1 cellular context compared by ENCODE assay signal in the genomic region with DNA sequence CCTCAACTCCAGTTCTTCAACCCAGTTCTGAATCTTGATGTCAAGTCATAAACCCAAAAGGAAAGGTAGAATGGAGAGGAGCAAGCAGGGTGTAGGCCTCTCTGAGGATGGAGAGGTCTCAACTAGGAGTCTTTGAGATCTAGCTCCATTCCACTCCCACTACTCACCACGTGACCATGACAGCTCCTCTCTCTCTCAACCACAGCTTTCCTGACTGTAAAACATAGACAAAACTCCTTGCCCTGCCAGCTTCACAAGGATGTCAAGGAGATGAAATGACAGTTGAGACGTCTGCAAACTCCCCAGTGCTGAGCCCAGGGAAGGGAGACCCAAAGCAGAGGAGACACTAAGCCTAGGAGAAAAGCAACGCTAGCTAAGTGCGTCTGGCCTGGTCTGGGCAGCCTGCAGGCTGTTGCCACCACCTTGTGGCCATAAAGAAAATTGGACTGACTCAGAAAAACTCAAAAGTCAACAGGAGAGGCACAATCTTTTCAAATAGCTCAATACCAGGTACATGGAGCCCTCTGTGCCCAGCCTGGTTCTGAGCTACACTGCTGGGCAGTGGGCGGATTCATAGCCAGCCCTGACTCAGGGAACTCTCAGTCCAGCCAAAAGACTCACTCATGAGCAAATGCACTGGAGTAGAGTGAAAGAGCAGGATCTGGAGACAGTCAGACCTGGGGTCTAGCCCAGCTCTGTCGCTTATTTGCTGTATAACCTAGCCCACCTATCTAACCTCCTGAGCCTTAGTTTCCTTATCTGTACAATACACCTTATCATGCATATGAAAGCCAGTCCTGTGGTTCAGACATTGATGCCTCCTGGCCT.
TF ChIP-seq lines count a peak whose summit lies in the region.

No MANE protein-coding gene starts in this region.

TF ChIP-seq in HepG2, 621 proteins besides CTCF, POLR2A, EP300 and RAD21 (continued from another document and continues in another):
- TF ChIP-seq, protein P1, sequence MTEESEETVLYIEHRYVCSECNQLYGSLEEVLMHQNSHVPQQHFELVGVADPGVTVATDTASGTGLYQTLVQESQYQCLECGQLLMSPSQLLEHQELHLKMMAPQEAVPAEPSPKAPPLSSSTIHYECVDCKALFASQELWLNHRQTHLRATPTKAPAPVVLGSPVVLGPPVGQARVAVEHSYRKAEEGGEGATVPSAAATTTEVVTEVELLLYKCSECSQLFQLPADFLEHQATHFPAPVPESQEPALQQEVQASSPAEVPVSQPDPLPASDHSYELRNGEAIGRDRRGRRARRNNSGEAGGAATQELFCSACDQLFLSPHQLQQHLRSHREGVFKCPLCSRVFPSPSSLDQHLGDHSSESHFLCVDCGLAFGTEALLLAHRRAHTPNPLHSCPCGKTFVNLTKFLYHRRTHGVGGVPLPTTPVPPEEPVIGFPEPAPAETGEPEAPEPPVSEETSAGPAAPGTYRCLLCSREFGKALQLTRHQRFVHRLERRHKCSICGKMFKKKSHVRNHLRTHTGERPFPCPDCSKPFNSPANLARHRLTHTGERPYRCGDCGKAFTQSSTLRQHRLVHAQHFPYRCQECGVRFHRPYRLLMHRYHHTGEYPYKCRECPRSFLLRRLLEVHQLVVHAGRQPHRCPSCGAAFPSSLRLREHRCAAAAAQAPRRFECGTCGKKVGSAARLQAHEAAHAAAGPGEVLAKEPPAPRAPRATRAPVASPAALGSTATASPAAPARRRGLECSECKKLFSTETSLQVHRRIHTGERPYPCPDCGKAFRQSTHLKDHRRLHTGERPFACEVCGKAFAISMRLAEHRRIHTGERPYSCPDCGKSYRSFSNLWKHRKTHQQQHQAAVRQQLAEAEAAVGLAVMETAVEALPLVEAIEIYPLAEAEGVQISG (CRISPR knock-in tag; IDR thresholded peaks at IDR 0.05) = no peak
- TF ChIP-seq KDM6A (CRISPR knock-in tag; IDR thresholded peaks at IDR 0.05; ENCODE audit: low read depth) (no peak), CCAR2 (optimal IDR thresholded peaks at IDR 0.05; ENCODE audit: low read depth, low read length) (no peak), KDM2A (CRISPR knock-in tag; IDR thresholded peaks at IDR 0.05; ENCODE audit: borderline replicate concordance, low read depth) (peak; percentile 38; the same call in 1 of the 2 replicates), THAP11 (CRISPR knock-in tag; IDR thresholded peaks at IDR 0.05) (0 out of 2 replicates have a peak, but pooled peaks have one; percentile 40), ZNF326 (CRISPR knock-in tag; IDR thresholded peaks at IDR 0.05; ENCODE audit: borderline replicate concordance) (no peak), ZNF160 (CRISPR knock-in tag; IDR thresholded peaks at IDR 0.05) (no peak), ZNF7 (CRISPR knock-in tag; IDR thresholded peaks at IDR 0.05) (peak; percentile 100), BRD4 (CRISPR knock-in tag; IDR thresholded peaks at IDR 0.05) (no peak), ZSCAN31 (CRISPR knock-in tag; IDR thresholded peaks at IDR 0.05; ENCODE audit: low read depth) (no peak), HES4 (CRISPR knock-in tag; IDR thresholded peaks at IDR 0.05; ENCODE audit: borderline replicate concordance) (no peak), ZNF382 (CRISPR knock-in tag; IDR thresholded peaks at IDR 0.05; ENCODE audit: borderline replicate concordance) (no peak), ZNF547 (CRISPR knock-in tag; IDR thresholded peaks at IDR 0.05) (0 out of 2 replicates have a peak, but pooled peaks have one; percentile 19), KDM5A (IDR thresholded peaks at IDR 0.05; ENCODE audit: borderline replicate concordance, low read length) (no peak), YY1 (IDR thresholded peaks at IDR 0.05; ENCODE audit: insufficient read depth, insufficient replicate concordance, low read depth, low read length) (peak; percentile 14), FIP1L1 (IDR thresholded peaks at IDR 0.05; ENCODE audit: borderline replicate concordance, insufficient read depth, low read depth, low read length) (no peak), ZBTB38 (CRISPR knock-in tag; IDR thresholded peaks at IDR 0.05) (no peak), ZFP36L2 (CRISPR knock-in tag; IDR thresholded peaks at IDR 0.05) (no peak), AKAP8 (CRISPR knock-in tag; IDR thresholded peaks at IDR 0.05) (no peak), ZNF761 (CRISPR knock-in tag; conservative IDR thresholded peaks at IDR 0.05) (no peak), ZNF788 (CRISPR knock-in tag; IDR thresholded peaks at IDR 0.05; ENCODE audit: borderline replicate concordance) (peak; percentile 25; the same call in 1 of the 2 replicates), KDM1A (CRISPR knock-in tag; IDR thresholded peaks at IDR 0.05) (no peak), ETV5 (CRISPR knock-in tag; IDR thresholded peaks at IDR 0.05; ENCODE audit: borderline replicate concordance) (0 out of 2 replicates have a peak, but pooled peaks have one; percentile 20), ZBTB3 (CRISPR knock-in tag; IDR thresholded peaks at IDR 0.05; ENCODE audit: borderline replicate concordance, low read depth) (no peak), NFE2L2 (IDR thresholded peaks at IDR 0.05; ENCODE audit: low read length) (no peak), REPIN1 (CRISPR knock-in tag; IDR thresholded peaks at IDR 0.05; ENCODE audit: borderline replicate concordance, low read depth) (0 out of 2 replicates have a peak, but pooled peaks have one; percentile 43), SP2 (CRISPR knock-in tag; IDR thresholded peaks at IDR 0.05) (no peak), SMAD3 (CRISPR knock-in tag; IDR thresholded peaks at IDR 0.05) (peak; percentile 61; the same call in 1 of the 2 replicates), TBX2 (CRISPR knock-in tag; IDR thresholded peaks at IDR 0.05; ENCODE audit: borderline replicate concordance) (no peak), ZNF263 (CRISPR knock-in tag; IDR thresholded peaks at IDR 0.05) (no peak), ZNF331 (CRISPR knock-in tag; IDR thresholded peaks at IDR 0.05) (0 out of 2 replicates have a peak, but pooled peaks have one; percentile 63), TAF15 (IDR thresholded peaks at IDR 0.05; ENCODE audit: low read depth, low read length, poor library complexity, severe bottlenecking) (no peak), SMARCC2 (IDR thresholded peaks at IDR 0.05) (no peak), LCORL (IDR thresholded peaks at IDR 0.05) (no peak), LCORL (CRISPR knock-in tag; IDR thresholded peaks at IDR 0.05) (0 out of 2 replicates have a peak, but pooled peaks have one; percentile 19), ZNF775 (CRISPR knock-in tag; IDR thresholded peaks at IDR 0.05; ENCODE audit: borderline replicate concordance) (no peak), ARNT (IDR thresholded peaks at IDR 0.05) (no peak), SALL1 (CRISPR knock-in tag; IDR thresholded peaks at IDR 0.05) (peak; percentile 41; the same call in 1 of the 2 replicates), ZNF121 (CRISPR knock-in tag; IDR thresholded peaks at IDR 0.05) (no peak), THYN1 (CRISPR knock-in tag; IDR thresholded peaks at IDR 0.05; ENCODE audit: borderline replicate concordance, low read depth) (no peak)
- TF ChIP-seq, protein P2, sequence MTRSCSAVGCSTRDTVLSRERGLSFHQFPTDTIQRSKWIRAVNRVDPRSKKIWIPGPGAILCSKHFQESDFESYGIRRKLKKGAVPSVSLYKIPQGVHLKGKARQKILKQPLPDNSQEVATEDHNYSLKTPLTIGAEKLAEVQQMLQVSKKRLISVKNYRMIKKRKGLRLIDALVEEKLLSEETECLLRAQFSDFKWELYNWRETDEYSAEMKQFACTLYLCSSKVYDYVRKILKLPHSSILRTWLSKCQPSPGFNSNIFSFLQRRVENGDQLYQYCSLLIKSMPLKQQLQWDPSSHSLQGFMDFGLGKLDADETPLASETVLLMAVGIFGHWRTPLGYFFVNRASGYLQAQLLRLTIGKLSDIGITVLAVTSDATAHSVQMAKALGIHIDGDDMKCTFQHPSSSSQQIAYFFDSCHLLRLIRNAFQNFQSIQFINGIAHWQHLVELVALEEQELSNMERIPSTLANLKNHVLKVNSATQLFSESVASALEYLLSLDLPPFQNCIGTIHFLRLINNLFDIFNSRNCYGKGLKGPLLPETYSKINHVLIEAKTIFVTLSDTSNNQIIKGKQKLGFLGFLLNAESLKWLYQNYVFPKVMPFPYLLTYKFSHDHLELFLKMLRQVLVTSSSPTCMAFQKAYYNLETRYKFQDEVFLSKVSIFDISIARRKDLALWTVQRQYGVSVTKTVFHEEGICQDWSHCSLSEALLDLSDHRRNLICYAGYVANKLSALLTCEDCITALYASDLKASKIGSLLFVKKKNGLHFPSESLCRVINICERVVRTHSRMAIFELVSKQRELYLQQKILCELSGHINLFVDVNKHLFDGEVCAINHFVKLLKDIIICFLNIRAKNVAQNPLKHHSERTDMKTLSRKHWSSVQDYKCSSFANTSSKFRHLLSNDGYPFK (CRISPR knock-in tag; IDR thresholded peaks at IDR 0.05; ENCODE audit: borderline replicate concordance) = no peak
- TF ChIP-seq, protein P3, sequence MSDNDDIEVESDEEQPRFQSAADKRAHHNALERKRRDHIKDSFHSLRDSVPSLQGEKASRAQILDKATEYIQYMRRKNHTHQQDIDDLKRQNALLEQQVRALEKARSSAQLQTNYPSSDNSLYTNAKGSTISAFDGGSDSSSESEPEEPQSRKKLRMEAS (IDR thresholded peaks at IDR 0.05) = no peak; the same call in 1 of the 2 replicates
- TF ChIP-seq, protein P4, sequence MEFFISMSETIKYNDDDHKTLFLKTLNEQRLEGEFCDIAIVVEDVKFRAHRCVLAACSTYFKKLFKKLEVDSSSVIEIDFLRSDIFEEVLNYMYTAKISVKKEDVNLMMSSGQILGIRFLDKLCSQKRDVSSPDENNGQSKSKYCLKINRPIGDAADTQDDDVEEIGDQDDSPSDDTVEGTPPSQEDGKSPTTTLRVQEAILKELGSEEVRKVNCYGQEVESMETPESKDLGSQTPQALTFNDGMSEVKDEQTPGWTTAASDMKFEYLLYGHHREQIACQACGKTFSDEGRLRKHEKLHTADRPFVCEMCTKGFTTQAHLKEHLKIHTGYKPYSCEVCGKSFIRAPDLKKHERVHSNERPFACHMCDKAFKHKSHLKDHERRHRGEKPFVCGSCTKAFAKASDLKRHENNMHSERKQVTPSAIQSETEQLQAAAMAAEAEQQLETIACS (CRISPR knock-in tag; IDR thresholded peaks at IDR 0.05) = no peak
- TF ChIP-seq, protein P5, sequence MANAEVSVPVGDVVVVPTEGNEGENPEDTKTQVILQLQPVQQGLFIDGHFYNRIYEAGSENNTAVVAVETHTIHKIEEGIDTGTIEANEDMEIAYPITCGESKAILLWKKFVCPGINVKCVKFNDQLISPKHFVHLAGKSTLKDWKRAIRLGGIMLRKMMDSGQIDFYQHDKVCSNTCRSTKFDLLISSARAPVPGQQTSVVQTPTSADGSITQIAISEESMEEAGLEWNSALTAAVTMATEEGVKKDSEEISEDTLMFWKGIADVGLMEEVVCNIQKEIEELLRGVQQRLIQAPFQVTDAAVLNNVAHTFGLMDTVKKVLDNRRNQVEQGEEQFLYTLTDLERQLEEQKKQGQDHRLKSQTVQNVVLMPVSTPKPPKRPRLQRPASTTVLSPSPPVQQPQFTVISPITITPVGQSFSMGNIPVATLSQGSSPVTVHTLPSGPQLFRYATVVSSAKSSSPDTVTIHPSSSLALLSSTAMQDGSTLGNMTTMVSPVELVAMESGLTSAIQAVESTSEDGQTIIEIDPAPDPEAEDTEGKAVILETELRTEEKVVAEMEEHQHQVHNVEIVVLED (CRISPR knock-in tag; IDR thresholded peaks at IDR 0.05; ENCODE audit: borderline replicate concordance) = no peak
- TF ChIP-seq, protein P6, sequence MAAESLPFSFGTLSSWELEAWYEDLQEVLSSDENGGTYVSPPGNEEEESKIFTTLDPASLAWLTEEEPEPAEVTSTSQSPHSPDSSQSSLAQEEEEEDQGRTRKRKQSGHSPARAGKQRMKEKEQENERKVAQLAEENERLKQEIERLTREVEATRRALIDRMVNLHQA (CRISPR knock-in tag; IDR thresholded peaks at IDR 0.05) = no peak
- TF ChIP-seq, protein P7, sequence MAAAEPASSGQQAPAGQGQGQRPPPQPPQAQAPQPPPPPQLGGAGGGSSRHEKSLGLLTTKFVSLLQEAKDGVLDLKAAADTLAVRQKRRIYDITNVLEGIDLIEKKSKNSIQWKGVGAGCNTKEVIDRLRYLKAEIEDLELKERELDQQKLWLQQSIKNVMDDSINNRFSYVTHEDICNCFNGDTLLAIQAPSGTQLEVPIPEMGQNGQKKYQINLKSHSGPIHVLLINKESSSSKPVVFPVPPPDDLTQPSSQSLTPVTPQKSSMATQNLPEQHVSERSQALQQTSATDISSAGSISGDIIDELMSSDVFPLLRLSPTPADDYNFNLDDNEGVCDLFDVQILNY (CRISPR knock-in tag; conservative IDR thresholded peaks at IDR 0.05) = no peak
- TF ChIP-seq, protein P8, sequence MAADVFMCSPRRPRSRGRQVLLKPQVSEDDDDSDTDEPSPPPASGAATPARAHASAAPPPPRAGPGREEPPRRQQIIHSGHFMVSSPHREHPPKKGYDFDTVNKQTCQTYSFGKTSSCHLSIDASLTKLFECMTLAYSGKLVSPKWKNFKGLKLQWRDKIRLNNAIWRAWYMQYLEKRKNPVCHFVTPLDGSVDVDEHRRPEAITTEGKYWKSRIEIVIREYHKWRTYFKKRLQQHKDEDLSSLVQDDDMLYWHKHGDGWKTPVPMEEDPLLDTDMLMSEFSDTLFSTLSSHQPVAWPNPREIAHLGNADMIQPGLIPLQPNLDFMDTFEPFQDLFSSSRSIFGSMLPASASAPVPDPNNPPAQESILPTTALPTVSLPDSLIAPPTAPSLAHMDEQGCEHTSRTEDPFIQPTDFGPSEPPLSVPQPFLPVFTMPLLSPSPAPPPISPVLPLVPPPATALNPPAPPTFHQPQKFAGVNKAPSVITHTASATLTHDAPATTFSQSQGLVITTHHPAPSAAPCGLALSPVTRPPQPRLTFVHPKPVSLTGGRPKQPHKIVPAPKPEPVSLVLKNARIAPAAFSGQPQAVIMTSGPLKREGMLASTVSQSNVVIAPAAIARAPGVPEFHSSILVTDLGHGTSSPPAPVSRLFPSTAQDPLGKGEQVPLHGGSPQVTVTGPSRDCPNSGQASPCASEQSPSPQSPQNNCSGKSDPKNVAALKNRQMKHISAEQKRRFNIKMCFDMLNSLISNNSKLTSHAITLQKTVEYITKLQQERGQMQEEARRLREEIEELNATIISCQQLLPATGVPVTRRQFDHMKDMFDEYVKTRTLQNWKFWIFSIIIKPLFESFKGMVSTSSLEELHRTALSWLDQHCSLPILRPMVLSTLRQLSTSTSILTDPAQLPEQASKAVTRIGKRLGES (CRISPR knock-in tag; IDR thresholded peaks at IDR 0.05; ENCODE audit: borderline replicate concordance) = no peak
- TF ChIP-seq, protein P9, sequence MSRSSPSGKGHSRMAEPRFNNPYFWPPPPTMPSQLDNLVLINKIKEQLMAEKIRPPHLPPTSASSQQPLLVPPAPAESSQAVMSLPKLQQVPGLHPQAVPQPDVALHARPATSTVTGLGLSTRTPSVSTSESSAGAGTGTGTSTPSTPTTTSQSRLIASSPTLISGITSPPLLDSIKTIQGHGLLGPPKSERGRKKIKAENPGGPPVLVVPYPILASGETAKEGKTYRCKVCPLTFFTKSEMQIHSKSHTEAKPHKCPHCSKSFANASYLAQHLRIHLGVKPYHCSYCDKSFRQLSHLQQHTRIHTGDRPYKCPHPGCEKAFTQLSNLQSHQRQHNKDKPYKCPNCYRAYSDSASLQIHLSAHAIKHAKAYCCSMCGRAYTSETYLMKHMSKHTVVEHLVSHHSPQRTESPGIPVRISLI (CRISPR knock-in tag; IDR thresholded peaks at IDR 0.05; ENCODE audit: borderline replicate concordance) = no peak
- TF ChIP-seq, protein P10, sequence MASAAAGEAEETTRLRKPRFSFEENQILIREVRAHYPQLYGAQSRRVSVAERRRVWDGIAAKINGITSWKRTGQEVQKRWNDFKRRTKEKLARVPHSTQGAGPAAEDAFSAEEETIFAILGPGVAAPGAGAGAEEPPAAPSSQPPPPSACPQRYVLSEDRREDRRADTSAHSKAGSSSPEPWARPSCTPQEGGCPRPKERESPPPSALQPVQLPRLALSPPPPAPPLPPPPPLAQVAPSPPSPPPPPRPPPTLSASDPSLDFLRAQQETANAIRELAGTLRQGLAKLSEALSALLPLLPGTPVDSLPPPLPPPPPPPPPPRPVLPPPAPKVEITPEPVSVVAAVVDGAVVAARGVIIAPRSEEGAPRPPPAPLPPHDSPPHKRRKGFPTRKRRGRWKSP (CRISPR knock-in tag; IDR thresholded peaks at IDR 0.05) = no peak
